ENCODE assay signal across 8 cellular contexts in genomic region chrX:53262918-53263394, GRCh38. TPM values are rescaled to one million over a fixed set of nuclear protein-coding genes. Genes with fewer than 3 reads are reported as not detected.
DNase-seq lines count a peak whose midpoint lies in the region; ATAC-seq and TF ChIP-seq lines count a peak whose summit lies in the region.

No MANE protein-coding gene starts in this region.

- no peaks in the 10 kb centered on the region for H4K20me1 ChIP-seq in OCI-LY7 (ENCODE audit: insufficient read depth, low read length)

- CTCF ChIA-PET in OCI-LY7 (lab: Charles Lee; ENCODE audit: unreplicated experiment): no interaction called here

- H3K27ac ChIP-seq in OCI-LY7 (ENCODE audit: low read depth, low read length, poor library complexity, severe bottlenecking): no peak overlapping the region

- ATAC-seq in GM21576 (IDR thresholded peaks at IDR 0.05; ENCODE audit: unreplicated experiment) (no peak), HG03378 (IDR thresholded peaks at IDR 0.05; ENCODE audit: unreplicated experiment) (no peak)

- no peak overlapping the region for H3K4me2 ChIP-seq in OCI-LY7 (ENCODE audit: low read length)

- no peaks in the 10 kb centered on the region for H3K36me3 ChIP-seq in OCI-LY7 (ENCODE audit: insufficient read depth, low read length)

- no TSS peak for BruUV-seq in OCI-LY7 (replicated peaks; lab: Mats Ljungman, UMichigan)

- TF ChIP-seq CTCF in foreskin fibroblast (IDR thresholded peaks at IDR 0.05; ENCODE audit: low read depth, low read length) (no peak), OCI-LY7 (conservative IDR thresholded peaks at IDR 0.05; ENCODE audit: low read length) (no peak)

- no peaks in the 10 kb centered on the region for H3K9me3 ChIP-seq in OCI-LY7 (ENCODE audit: low read length)

- no peaks in the 10 kb centered on the region for H3K9me2 ChIP-seq in OCI-LY7 (ENCODE audit: insufficient read depth, low read length)

- POLR2A ChIA-PET in OCI-LY7 (lab: Charles Lee): interaction anchor here (0.9 kb wide), 1 partner anchor 10 kb away, joined by 4 read pairs; no protein-coding TSS in a partner anchor

- no peaks in the 10 kb centered on the region for H3K79me2 ChIP-seq in OCI-LY7 (ENCODE audit: insufficient read depth, low read depth, low read length)

- intact Hi-C loops in OCI-LY7 (cut with micrococcal nuclease; ENCODE audit: unreplicated experiment): no loop called here

- H2AFZ ChIP-seq in OCI-LY7 (ENCODE audit: low read length): no peak overlapping the region

- no peaks in the 10 kb centered on the region for H3K4me1 ChIP-seq in OCI-LY7 (ENCODE audit: insufficient read depth, low read length, poor library complexity, severe bottlenecking)

- peak; percentile 65 for DNase-seq in AG08396 (ENCODE audit: low spot score)
- DNase-seq in HK-2 (ENCODE audit: unreplicated experiment): peak; percentile 64
- peak; percentile 50 for DNase-seq in T1000 (lab: John Stamatoyannopoulos, UW)
- peak; percentile 65 to 73 for DNase-seq in foreskin fibroblast
- no peak for DNase-seq in superior temporal gyrus (ENCODE audit: extremely low spot score)
- no peak for DNase-seq in OCI-LY7 (ENCODE audit: low spot score)

- no peak overlapping the region for H3K4me3 ChIP-seq in foreskin fibroblast (ENCODE audit: low read depth in 1 of 2, low read length in 2 of 2)
- H3K4me3 ChIP-seq in OCI-LY7 (ENCODE audit: low read depth, low read length, poor library complexity, severe bottlenecking): no peak overlapping the region

RNA-seq across cellular contexts. Expression of gene IQSEC2, which starts 18.4 kb away (rescaled TPM):
- total RNA-seq in OCI-LY7 (2014; rRNA removed; shearing (Covaris generic)): not detected in 2 replicates
- total RNA-seq in OCI-LY7 (2022): not detected in 2 replicates

RNA-seq across cellular contexts. Expression of gene KDM5C, which starts 37.9 kb away (rescaled TPM):
- total RNA-seq in OCI-LY7 (2014; rRNA removed; shearing (Covaris generic)): 54.8 and 58.9 TPM in 2 replicates
- 88.0 and 90.5 TPM in 2 replicates for total RNA-seq in OCI-LY7 (2022)

Comparison
In these comparisons a context has a peak if more than half of its experiments do, and no peak if none do; other contexts are left out.
1. DNase-seq: peak in AG08396 (single experiment), HK-2 (single experiment), T1000 (single experiment) and foreskin fibroblast (2 of 2); none in superior temporal gyrus (single experiment) and OCI-LY7 (single experiment).